In genomic region chr2:96245609-96246390, GRCh38 we compare ENCODE assay signal across 11 cellular contexts. TPM values are rescaled to one million over a fixed set of nuclear protein-coding genes. Genes with fewer than 3 reads are reported as not detected.
A peak's percentile ranks its signal among the peaks of the same experiment; 100 is the strongest.
DNase-seq lines count a peak whose midpoint lies in the region; ATAC-seq and TF ChIP-seq lines count a peak whose summit lies in the region.
"Had no signal": no experiment of that assay in that cellular context is flagged by ENCODE, and none has a peak within 500 bp of the region (broad histone marks: within the 10 kb centered on the region; RNA-seq: fewer than 3 reads in every experiment).

No MANE protein-coding gene starts in this region.

- POLR2A ChIA-PET in A673 (lab: Charles Lee; ENCODE audit: low non-redundant PET): interaction anchor here (0.6 kb wide), 1 partner anchor 59 kb away, joined by 3 read pairs; the partner anchor contains the start of gene SNRNP200

- H3K27me3 ChIP-seq in right lobe of liver (no peaks in the 10 kb centered on the region), A673 (replicated peaks; ENCODE audit: insufficient read depth, low read depth, low read length, poor library complexity) (no peaks in the 10 kb centered on the region)

- H3K9me3 ChIP-seq in right lobe of liver (no peaks in the 10 kb centered on the region), A673 (ENCODE audit: low read depth, low read length, poor library complexity, severe bottlenecking) (no peaks in the 10 kb centered on the region)

- CTCF ChIA-PET in A673 (lab: Charles Lee): interaction anchor here (0.6 kb wide), 2 partner anchors 14 to 234 kb away, joined by 4 to 8 read pairs; no protein-coding TSS in a partner anchor

- TF ChIP-seq POLR2A in right lobe of liver (IDR thresholded peaks at IDR 0.05): no peak

- H3K27me3 Mint-ChIP-seq in CD14-positive monocyte (ENCODE audit: low read depth in 3 of 3): peaks cover 0 to 2% (median 0%) of the 10 kb centered on the region in 3 donors
- no peaks in the 10 kb centered on the region for H3K27me3 Mint-ChIP-seq in activated T-helper 17 cell treated with anti-CD3 and anti-CD28 coated beads, Interleukin-2, amount 50 U/mL, for 72 hours

- intact Hi-C loops in CD14-positive monocyte (cut with micrococcal nuclease): loop anchor here in 1 of 2 donors (2.0 kb wide), 1 partner anchor 13 kb away; no protein-coding TSS in a partner anchor
- intact Hi-C loops in right lobe of liver (cut with DNase I): no loop called here
- intact Hi-C loops in A673 (cut with micrococcal nuclease; ENCODE audit: unreplicated experiment): no loop called here

- no TSS peak for BruUV-seq in A673 (replicated peaks; lab: Mats Ljungman, UMichigan)

- peaks cover 33 to 44% of the 10 kb centered on the region in 2 donors for H3K36me3 Mint-ChIP-seq in CD14-positive monocyte
- peaks cover 9% of the 10 kb centered on the region for H3K36me3 Mint-ChIP-seq in activated T-helper 17 cell treated with anti-CD3 and anti-CD28 coated beads, Interleukin-2, amount 50 U/mL, for 72 hours (ENCODE audit: low read depth)

- DNase-seq in CD14-positive monocyte (ENCODE audit: low spot score) (peak; percentile 94), Kasumi-1 (lab: John Stamatoyannopoulos, UW) (peak; percentile 76 to 79), right lobe of liver (no peak), midbrain (lab: John Stamatoyannopoulos, UW) (no peak), A673 (ENCODE audit: low spot score) (no peak)
- DNase-seq: DND-41, kidney glomerular epithelial cell, NCI-H2227 treated with DMSO at 0.1 percent for 48 hours had no signal

- peaks cover 86% of the 10 kb centered on the region for H3K4me1 Mint-ChIP-seq in CD14-positive monocyte
- peaks cover 55% of the 10 kb centered on the region for H3K4me1 Mint-ChIP-seq in activated T-helper 17 cell treated with anti-CD3 and anti-CD28 coated beads, Interleukin-2, amount 50 U/mL, for 72 hours

- peaks cover 0 to 4% (median 2%) of the 10 kb centered on the region in 7 donors for H3K9me3 Mint-ChIP-seq in CD14-positive monocyte
- H3K9me3 Mint-ChIP-seq in activated T-helper 17 cell treated with anti-CD3 and anti-CD28 coated beads, Interleukin-2, amount 50 U/mL, for 72 hours: no peaks in the 10 kb centered on the region

- H3K4me1 ChIP-seq in right lobe of liver: peaks cover 0 to 15% (median 2%) of the 10 kb centered on the region in 4 donors
- peaks cover 7% of the 10 kb centered on the region for H3K4me1 ChIP-seq in A673 (ENCODE audit: insufficient read depth, low read length, poor library complexity, severe bottlenecking)

- H3K36me3 ChIP-seq in right lobe of liver (no peaks in the 10 kb centered on the region), A673 (ENCODE audit: insufficient read depth, low read length, poor library complexity, severe bottlenecking) (no peaks in the 10 kb centered on the region)

- H3K4me3 ChIP-seq in right lobe of liver (no peak overlapping the region), A673 (ENCODE audit: low read depth, low read length, poor library complexity, severe bottlenecking) (no peak overlapping the region)

- no peak for ATAC-seq in activated T-helper 17 cell treated with anti-CD3 and anti-CD28 coated beads, Interleukin-2, amount 50 U/mL, for 72 hours (replicated peaks)
- ATAC-seq in right lobe of liver (peak; percentile 38 to 54 (median 50)), HG03571 (IDR thresholded peaks at IDR 0.05; ENCODE audit: unreplicated experiment) (no peak), GM19035 (IDR thresholded peaks at IDR 0.05; ENCODE audit: unreplicated experiment) (no peak)

- no peak for TF ChIP-seq CTCF in CD14-positive monocyte (IDR thresholded peaks at IDR 0.05)
- no peak for TF ChIP-seq CTCF in right lobe of liver (IDR thresholded peaks at IDR 0.05)
- TF ChIP-seq CTCF in A673 (conservative IDR thresholded peaks at IDR 0.05; ENCODE audit: low read depth, low read length): no peak

- H3K27ac ChIP-seq in right lobe of liver (peak overlapping the region in 1 of 3 donors; percentile 33), A673 (ENCODE audit: low read depth, low read length, poor library complexity, severe bottlenecking) (no peak overlapping the region)

- peak overlapping the region; percentile 96 to 99 (median 98) for H3K27ac Mint-ChIP-seq in CD14-positive monocyte
- peak overlapping the region; percentile 88 for H3K27ac Mint-ChIP-seq in activated T-helper 17 cell treated with anti-CD3 and anti-CD28 coated beads, Interleukin-2, amount 50 U/mL, for 72 hours

- H3K4me3 Mint-ChIP-seq in CD14-positive monocyte: peak overlapping the region; percentile 1 to 39
- peak overlapping the region; percentile 25 for H3K4me3 Mint-ChIP-seq in activated T-helper 17 cell treated with anti-CD3 and anti-CD28 coated beads, Interleukin-2, amount 50 U/mL, for 72 hours

- WGBS in right lobe of liver (ENCODE audit: insufficient coverage, low coverage, low lambda C conversion rate, missing lambda C conversion rate): 76% methylated on average over 6 of the region's 8 CpGs

RNA-seq across cellular contexts. Expression of gene TMEM127, which starts 20.0 kb away (rescaled TPM):
- polyA plus RNA-seq in CD14-positive monocyte: 100 to 1,000 TPM in 1 of 2 donors, 10 to 100 TPM in 1; 72.3 to 107 TPM
- 10 to 100 TPM; 23.8 to 25.4 TPM for total RNA-seq in activated T-helper 17 cell treated with anti-CD3 and anti-CD28 coated beads, Interleukin-2, amount 50 U/mL, for 72 hours
- total RNA-seq in right lobe of liver: 10 to 100 TPM; 28.3 to 42.6 (median 32.8) TPM
- total RNA-seq in A673 (2021): 23.6 and 25.5 TPM in 2 replicates

RNA-seq across cellular contexts. Expression of gene CIAO1, which starts 20.2 kb away (rescaled TPM):
- 10 to 100 TPM; 89.4 to 93.8 TPM for polyA plus RNA-seq in CD14-positive monocyte
- total RNA-seq in activated T-helper 17 cell treated with anti-CD3 and anti-CD28 coated beads, Interleukin-2, amount 50 U/mL, for 72 hours: 10 to 100 TPM; 71.4 to 81.3 TPM
- total RNA-seq in right lobe of liver: 10 to 100 TPM; 39.8 to 80.3 (median 45.0) TPM
- 76.8 and 79.7 TPM in 2 replicates for total RNA-seq in A673 (2021)

RNA-seq across cellular contexts. Expression of gene STARD7, which starts 37.2 kb away (rescaled TPM):
- polyA plus RNA-seq in CD14-positive monocyte: 100 to 1,000 TPM; 172 to 179 TPM
- 100 to 1,000 TPM; 140 to 190 TPM for total RNA-seq in activated T-helper 17 cell treated with anti-CD3 and anti-CD28 coated beads, Interleukin-2, amount 50 U/mL, for 72 hours
- total RNA-seq in right lobe of liver: 10 to 100 TPM; 52.8 to 83.9 (median 65.4) TPM
- 189 and 201 TPM in 2 replicates for total RNA-seq in A673 (2021)

RNA-seq across cellular contexts. Expression of gene SNRNP200, which starts 59.5 kb away (rescaled TPM):
- 10 to 100 TPM; 27.2 to 36.1 TPM for polyA plus RNA-seq in CD14-positive monocyte
- 100 to 1,000 TPM; 155 to 198 TPM for total RNA-seq in activated T-helper 17 cell treated with anti-CD3 and anti-CD28 coated beads, Interleukin-2, amount 50 U/mL, for 72 hours
- total RNA-seq in right lobe of liver (10 to 100 TPM; 43.6 to 52.5 (median 46.8) TPM), A673 (2021) (202 and 208 TPM in 2 replicates)

Comparison
In these comparisons a context has a peak if more than half of its experiments do, and no peak if none do; other contexts are left out.
1. DNase-seq: peak in CD14-positive monocyte (single experiment) and Kasumi-1 (2 of 2); none in right lobe of liver (0 of 3), midbrain (single experiment) and A673 (single experiment).
2. ATAC-seq: peak in right lobe of liver (4 of 4); none in activated T-helper 17 cell treated with anti-CD3 and anti-CD28 coated beads, Interleukin-2, amount 50 U/mL, for 72 hours (single experiment), HG03571 (single experiment) and GM19035 (single experiment).